20 cellular contexts compared by ENCODE assay signal in the genomic region with DNA sequence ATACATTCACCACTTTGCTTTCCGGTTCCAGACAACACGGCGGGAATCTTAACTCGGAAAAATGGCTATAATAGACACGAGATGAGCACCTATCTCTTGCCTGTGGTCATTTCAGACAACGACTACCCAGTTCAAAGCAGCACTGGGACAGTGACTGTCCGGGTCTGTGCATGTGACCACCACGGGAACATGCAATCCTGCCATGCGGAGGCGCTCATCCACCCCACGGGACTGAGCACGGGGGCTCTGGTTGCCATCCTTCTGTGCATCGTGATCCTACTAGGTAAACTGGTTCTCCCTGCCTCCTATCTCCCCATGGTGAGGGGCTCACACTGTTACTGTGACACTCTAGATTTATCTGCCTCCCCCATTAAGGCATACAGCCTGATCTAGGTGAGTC.
"Had no signal": no experiment of that assay in that cellular context is flagged by ENCODE, and none has a peak within 500 bp of the region (broad histone marks: within the 10 kb centered on the region; RNA-seq: fewer than 3 reads in every experiment).

No MANE protein-coding gene starts in this region.

- H3K4me3 Mint-ChIP-seq: activated naive CD4-positive, alpha-beta T cell treated with anti-CD3 and anti-CD28 coated beads, Interleukin-2, amount 10 ng/mL, durations not matched to agents 7 days and 5 days; natural killer cell treated with Interleukin-12 subunit alpha and Interleukin-12 subunit beta and Interleukin-15 and Interleukin-18, amount 100 ng/mL, for 72 hours had no signal

- ATAC-seq: gastrocnemius medialis; heart right ventricle; left ventricle myocardium superior; natural killer cell treated with Interleukin-12 subunit alpha and Interleukin-12 subunit beta and Interleukin-15 and Interleukin-18, amount 100 ng/mL, for 72 hours; right cardiac atrium had no signal

- H3K27ac ChIP-seq: ascending aorta, breast epithelium, gastrocnemius medialis, heart right ventricle, transverse colon had no signal

- H3K4me1 Mint-ChIP-seq: activated naive CD4-positive, alpha-beta T cell treated with anti-CD3 and anti-CD28 coated beads, Interleukin-2, amount 10 ng/mL, durations not matched to agents 7 days and 5 days had no signal

- H3K4me1 ChIP-seq: ascending aorta, breast epithelium, gastrocnemius medialis, heart right ventricle, transverse colon had no signal

- H3K27me3 ChIP-seq: ascending aorta, breast epithelium, gastrocnemius medialis, heart right ventricle, transverse colon had no signal

- H3K9me3 ChIP-seq: ascending aorta, breast epithelium, gastrocnemius medialis, heart right ventricle, transverse colon had no signal

- H3K27me3 Mint-ChIP-seq: activated naive CD4-positive, alpha-beta T cell treated with anti-CD3 and anti-CD28 coated beads, Interleukin-2, amount 10 ng/mL, durations not matched to agents 7 days and 5 days; natural killer cell treated with Interleukin-12 subunit alpha and Interleukin-12 subunit beta and Interleukin-15 and Interleukin-18, amount 100 ng/mL, for 72 hours; progenitor cell of endocrine pancreas had no signal

- H3K36me3 ChIP-seq: ascending aorta, gastrocnemius medialis, heart right ventricle, transverse colon had no signal

- H3K9me3 Mint-ChIP-seq: activated naive CD4-positive, alpha-beta T cell treated with anti-CD3 and anti-CD28 coated beads, Interleukin-2, amount 10 ng/mL, durations not matched to agents 7 days and 5 days; activated T-helper 2 cell treated with anti-CD3 and anti-CD28 coated beads, Interferon-gamma antibody, Interleukin-2, Interleukin-4, amounts not matched to agents 10 μg/mL and 5 μg/mL and 100 μg/mL, durations not matched to agents 14 hours and 24 hours and 36 hours; natural killer cell treated with Interleukin-12 subunit alpha and Interleukin-12 subunit beta and Interleukin-15 and Interleukin-18, amount 100 ng/mL, for 72 hours had no signal

- H3K4me3 ChIP-seq: ascending aorta, breast epithelium, gastrocnemius medialis, heart right ventricle, transverse colon had no signal

- H3K27ac Mint-ChIP-seq: activated naive CD4-positive, alpha-beta T cell treated with anti-CD3 and anti-CD28 coated beads, Interleukin-2, amount 10 ng/mL, durations not matched to agents 7 days and 5 days; activated T-helper 2 cell treated with anti-CD3 and anti-CD28 coated beads, Interferon-gamma antibody, Interleukin-2, Interleukin-4, amounts not matched to agents 10 μg/mL and 5 μg/mL and 100 μg/mL, durations not matched to agents 14 hours and 24 hours and 36 hours; natural killer cell treated with Interleukin-12 subunit alpha and Interleukin-12 subunit beta and Interleukin-15 and Interleukin-18, amount 100 ng/mL, for 72 hours; progenitor cell of endocrine pancreas had no signal

- H3K36me3 Mint-ChIP-seq: activated naive CD4-positive, alpha-beta T cell treated with anti-CD3 and anti-CD28 coated beads, Interleukin-2, amount 10 ng/mL, durations not matched to agents 7 days and 5 days; natural killer cell treated with Interleukin-12 subunit alpha and Interleukin-12 subunit beta and Interleukin-15 and Interleukin-18, amount 100 ng/mL, for 72 hours had no signal

- DNase-seq: activated CD4-positive, alpha-beta T cell treated with anti-CD3 and anti-CD28 coated beads for 1 hour; activated CD4-positive, alpha-beta T cell treated with anti-CD3 and anti-CD28 coated beads, Interleukin-2, amount 50 U/mL, for 4 hours; activated naive CD4-positive, alpha-beta T cell treated with anti-CD3 and anti-CD28 coated beads, Interleukin-2, amount 10 ng/mL, durations not matched to agents 7 days and 5 days; activated T-cell treated with anti-CD3 and anti-CD28 coated beads, Interleukin-2, amount 50 U/mL, for 1 hour; dermis blood vessel endothelial cell; erythroblast; gastrocnemius medialis; heart right ventricle; left ventricle myocardium superior; occipital lobe; right cardiac atrium; small intestine; stimulated activated CD4-positive, alpha-beta T cell treated with anti-CD3 and anti-CD28 coated beads, Interleukin-4, amount 100 ng/mL, for 24 hours; stimulated activated naive CD4-positive, alpha-beta T cell; transverse colon had no signal
